ENCODE assay signal across 18 cellular contexts in the genomic region with DNA sequence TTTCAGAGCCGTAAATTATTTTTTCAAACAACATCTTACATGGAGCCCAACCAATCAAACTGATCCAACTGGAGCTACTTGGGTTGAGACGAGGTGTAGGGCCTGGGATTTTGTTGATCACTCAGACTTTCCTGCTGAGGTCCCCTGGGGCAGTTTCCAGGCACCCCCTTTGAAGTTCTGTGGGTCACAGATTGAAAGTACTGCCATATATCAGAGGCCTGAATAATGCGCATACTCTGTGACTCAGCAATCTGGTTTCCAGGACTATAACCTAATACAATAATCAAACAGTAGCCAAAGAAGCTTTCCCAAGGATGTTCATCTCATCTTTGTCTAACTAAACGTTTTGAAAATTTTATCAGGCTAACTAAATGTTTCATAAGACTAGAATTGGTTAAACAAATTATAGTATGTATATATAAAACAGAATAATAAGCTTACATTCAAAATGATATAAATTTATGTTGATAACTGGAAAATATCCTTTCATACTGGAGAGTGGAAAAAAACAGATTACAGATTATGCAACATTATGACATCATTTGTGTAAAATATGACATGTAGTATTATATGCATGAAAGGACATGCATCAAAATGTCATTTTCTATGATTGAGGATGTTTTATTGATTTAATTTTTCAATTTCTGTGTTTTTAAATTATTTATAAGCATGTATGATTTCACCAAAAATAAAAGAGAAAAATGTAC.
DNase-seq lines count a peak whose midpoint lies in the region; ATAC-seq and TF ChIP-seq lines count a peak whose summit lies in the region.
"Had no signal": no experiment of that assay in that cellular context is flagged by ENCODE, and none has a peak within 500 bp of the region (broad histone marks: within the 10 kb centered on the region; RNA-seq: fewer than 3 reads in every experiment).

No MANE protein-coding gene starts in this region.

- no peak for TF ChIP-seq CTCF in WTC11 (IDR thresholded peaks at IDR 0.05)
- no peak for TF ChIP-seq CTCF in fibroblast of pulmonary artery (IDR thresholded peaks at IDR 0.05; ENCODE audit: low read length, missing control alignments)

- no peaks in the 10 kb centered on the region for H3K36me3 Mint-ChIP-seq in WTC11

- POLR2A ChIA-PET in WTC11 (lab: Charles Lee): no interaction called here

- no peaks in the 10 kb centered on the region for H3K79me1 ChIP-seq in mesendoderm (ENCODE audit: low read length)

- no peaks in the 10 kb centered on the region; the same call in 1 of the 2 replicates for H3K27me3 Mint-ChIP-seq in WTC11 (ENCODE audit: low read depth)

- no peak overlapping the region for H3K4me3 Mint-ChIP-seq in WTC11
- H3K4me3 Mint-ChIP-seq: HFFc6 had no signal

- ATAC-seq in WTC11: peak; percentile 26; the same call in 1 of the 2 replicates
- no peak for ATAC-seq in GM21367 (IDR thresholded peaks at IDR 0.05; ENCODE audit: unreplicated experiment)
- ATAC-seq in GM18502 (IDR thresholded peaks at IDR 0.05; ENCODE audit: poor library complexity, unreplicated experiment): no peak

- no peak overlapping the region for H3K4ac ChIP-seq in mesendoderm (ENCODE audit: low read depth, low read length)

- H3K4me2 ChIP-seq in mesendoderm (ENCODE audit: low read length): no peak overlapping the region
- H3K4me2 ChIP-seq: KMS-11 had no signal

- H3K9ac ChIP-seq in mesendoderm (ENCODE audit: low read length): no peak overlapping the region
- H3K9ac ChIP-seq: KMS-11 had no signal

- no peak overlapping the region for H3K23ac ChIP-seq in mesendoderm (ENCODE audit: low read length)

- H3K27me3 ChIP-seq in mesendoderm (ENCODE audit: insufficient read depth, low read length, poor library complexity): no peaks in the 10 kb centered on the region

- DNase-seq in HT1080 (ENCODE audit: low read depth) (peak; percentile 8), WTC11 (ENCODE audit: low spot score) (no peak), fibroblast of pulmonary artery (ENCODE audit: low read depth) (peak; percentile 19), mesendoderm (peak; percentile 68), GM19238 (ENCODE audit: insufficient read length, low spot score) (no peak), NAMALWA (ENCODE audit: low spot score) (no peak)
- DNase-seq: GF-D8, H7, HFFc6, NCI-H1694, NCI-H2081, NCI-H2171, NCI-H526, Right ventricle myocardium superior had no signal

- no peak overlapping the region for H3K18ac ChIP-seq in mesendoderm (ENCODE audit: low read length)

- H2BK120ac ChIP-seq in mesendoderm (ENCODE audit: low read depth, low read length): no peak overlapping the region

- H3K36me3 ChIP-seq in mesendoderm (ENCODE audit: control insufficient read depth, insufficient read depth, low read length): no peaks in the 10 kb centered on the region

- peaks cover 10% of the 10 kb centered on the region for H3K4me1 Mint-ChIP-seq in WTC11

- no peak overlapping the region for H2BK5ac ChIP-seq in mesendoderm (ENCODE audit: low read length)

- H3K27ac Mint-ChIP-seq in WTC11: no peak overlapping the region
- H3K27ac Mint-ChIP-seq: HFFc6 had no signal

- H2AK5ac ChIP-seq in mesendoderm (ENCODE audit: low read length): no peak overlapping the region

- H2BK15ac ChIP-seq in mesendoderm (replicated peaks; ENCODE audit: low read depth): no peak overlapping the region

- H4K5ac ChIP-seq in mesendoderm (ENCODE audit: low read length): no peak overlapping the region

- CTCF ChIA-PET in WTC11 (lab: Charles Lee): interaction anchor here (1.9 kb wide), 1 partner anchor 16 kb away, joined by 6 read pairs; no protein-coding TSS in a partner anchor

- WGBS in mesendoderm (ENCODE audit: extremely low coverage, insufficient coverage, low lambda C conversion rate): no CpG with 5 or more reads among the region's 4 CpGs

- no peaks in the 10 kb centered on the region for H3K79me2 ChIP-seq in mesendoderm (ENCODE audit: control insufficient read depth, insufficient read depth, low read length)

- H3K9me3 Mint-ChIP-seq in WTC11: no peaks in the 10 kb centered on the region; the same call in 1 of the 2 replicates
- H3K9me3 Mint-ChIP-seq: HFFc6 had no signal

- H4K8ac ChIP-seq in mesendoderm (ENCODE audit: low read depth, low read length): no peak overlapping the region

- H3K4me1 ChIP-seq in mesendoderm (ENCODE audit: control insufficient read depth, low read depth, low read length): peaks cover 6% of the 10 kb centered on the region

- H3K27ac ChIP-seq in mesendoderm (ENCODE audit: low read depth, low read length): no peak overlapping the region
- H3K27ac ChIP-seq: C4-2B, KMS-11 had no signal

- H3K4me3 ChIP-seq in fibroblast of pulmonary artery (replicated peaks; ENCODE audit: low read depth, low read length) (no peak overlapping the region), mesendoderm (ENCODE audit: low read length) (no peak overlapping the region)

- H3K56ac ChIP-seq in mesendoderm (ENCODE audit: low read length): no peak overlapping the region

TF ChIP-seq in WTC11, 78 proteins besides CTCF, POLR2A, EP300 and RAD21:
- no peak for TF ChIP-seq RELA (CRISPR knock-in tag; IDR thresholded peaks at IDR 0.05; ENCODE audit: borderline replicate concordance)
- TF ChIP-seq ZNF232 (CRISPR knock-in tag; IDR thresholded peaks at IDR 0.05): no peak
- TF ChIP-seq, protein P1, sequence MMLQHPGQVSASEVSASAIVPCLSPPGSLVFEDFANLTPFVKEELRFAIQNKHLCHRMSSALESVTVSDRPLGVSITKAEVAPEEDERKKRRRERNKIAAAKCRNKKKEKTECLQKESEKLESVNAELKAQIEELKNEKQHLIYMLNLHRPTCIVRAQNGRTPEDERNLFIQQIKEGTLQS (CRISPR knock-in tag; conservative IDR thresholded peaks at IDR 0.05): no peak
- TF ChIP-seq, protein P2, sequence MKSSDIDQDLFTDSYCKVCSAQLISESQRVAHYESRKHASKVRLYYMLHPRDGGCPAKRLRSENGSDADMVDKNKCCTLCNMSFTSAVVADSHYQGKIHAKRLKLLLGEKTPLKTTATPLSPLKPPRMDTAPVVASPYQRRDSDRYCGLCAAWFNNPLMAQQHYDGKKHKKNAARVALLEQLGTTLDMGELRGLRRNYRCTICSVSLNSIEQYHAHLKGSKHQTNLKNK (CRISPR knock-in tag; IDR thresholded peaks at IDR 0.05): no peak
- TF ChIP-seq ZNF423 (CRISPR knock-in tag; IDR thresholded peaks at IDR 0.05): peak; percentile 40; the same call in 1 of the 2 replicates
- TF ChIP-seq, protein P3, sequence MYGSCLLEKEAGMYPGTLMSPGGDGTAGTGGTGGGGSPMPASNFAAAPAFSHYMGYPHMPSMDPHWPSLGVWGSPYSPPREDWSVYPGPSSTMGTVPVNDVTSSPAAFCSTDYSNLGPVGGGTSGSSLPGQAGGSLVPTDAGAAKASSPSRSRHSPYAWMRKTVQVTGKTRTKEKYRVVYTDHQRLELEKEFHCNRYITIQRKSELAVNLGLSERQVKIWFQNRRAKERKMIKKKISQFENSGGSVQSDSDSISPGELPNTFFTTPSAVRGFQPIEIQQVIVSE (CRISPR knock-in tag; IDR thresholded peaks at IDR 0.05; ENCODE audit: borderline replicate concordance): no peak

Comparison
In these comparisons a context has a peak if more than half of its experiments do, and no peak if none do; other contexts are left out.
1. DNase-seq: peak in HT1080 (single experiment), fibroblast of pulmonary artery (single experiment) and mesendoderm (single experiment); none in WTC11 (single experiment), GM19238 (single experiment) and NAMALWA (single experiment).